17 cellular contexts compared by ENCODE assay signal in genomic region chr19:40088299-40089047, GRCh38. TPM values are rescaled to one million over a fixed set of nuclear protein-coding genes. Genes with fewer than 3 reads are reported as not detected.
DNase-seq lines count a peak whose midpoint lies in the region; ATAC-seq and TF ChIP-seq lines count a peak whose summit lies in the region.
"Had no signal": no experiment of that assay in that cellular context is flagged by ENCODE, and none has a peak within 500 bp of the region (broad histone marks: within the 10 kb centered on the region; RNA-seq: fewer than 3 reads in every experiment).

No MANE protein-coding gene starts in this region.

- H3K27me3 ChIP-seq in CD4-positive, alpha-beta T cell (ENCODE audit: control insufficient read depth, insufficient read depth, low read length) = no peaks in the 10 kb centered on the region
- H3K27me3 ChIP-seq in GM23338 (ENCODE audit: insufficient read depth) = no peaks in the 10 kb centered on the region
- H3K27me3 ChIP-seq: BE2C, sigmoid colon had no signal

- H3F3A ChIP-seq in GM23338 (replicated peaks; ENCODE audit: low read depth) = no peaks in the 10 kb centered on the region

- H3K4me2 ChIP-seq in GM23338 = 0 out of 2 replicates have a peak overlapping the region, but pooled peaks have one; percentile 78

- POLR2A ChIA-PET in CD4-positive, alpha-beta T cell (lab: Charles Lee) = no interaction called here
- POLR2A ChIA-PET in naive thymus-derived CD8-positive, alpha-beta T cell (lab: Charles Lee) = no interaction called here

- H4K20me1 ChIP-seq in GM23338 (replicated peaks; ENCODE audit: insufficient read depth) = no peaks in the 10 kb centered on the region

- CTCF ChIA-PET in CD4-positive, alpha-beta T cell (lab: Charles Lee) = no interaction called here

- DNase-seq in CD4-positive, alpha-beta T cell = no peak
- DNase-seq in GM23338 (ENCODE audit: low spot score) (no peak), SK-N-DZ (ENCODE audit: low spot score) (no peak), NCI-H146 treated with DMSO at 0.1 percent for 48 hours (lab: John Stamatoyannopoulos, UW; ENCODE audit: unreplicated experiment) (no peak), left lobe of liver (ENCODE audit: low spot score) (no peak)
- no peak for DNase-seq in activated T-helper 2 cell treated with anti-CD3 and anti-CD28 coated beads, Interferon-gamma antibody, Interleukin-2, Interleukin-4, amounts not matched to agents 10 μg/mL and 5 μg/mL and 100 μg/mL, durations not matched to agents 14 hours and 24 hours and 36 hours (ENCODE audit: low spot score)
- no peak for DNase-seq in naive thymus-derived CD8-positive, alpha-beta T cell
- DNase-seq: BE2C; DMS79; effector CD4-positive, alpha-beta T cell; kidney; NCI-H1092; sigmoid colon; SK-N-SH had no signal

- intact Hi-C loops in CD4-positive, alpha-beta T cell (cut with DNase I, micrococcal nuclease) = no loop called here
- intact Hi-C loops in activated T-helper 2 cell treated with anti-CD3 and anti-CD28 coated beads, Interferon-gamma antibody, Interleukin-2, Interleukin-4, amounts not matched to agents 10 μg/mL and 5 μg/mL and 100 μg/mL, durations not matched to agents 14 hours and 24 hours and 36 hours (cut with micrococcal nuclease) = no loop called here

- peak overlapping the region; percentile 99 for H3K27ac Mint-ChIP-seq in CD4-positive, alpha-beta T cell
- no peak overlapping the region for H3K27ac Mint-ChIP-seq in GM23338
- no peak overlapping the region for H3K27ac Mint-ChIP-seq in activated T-helper 2 cell treated with anti-CD3 and anti-CD28 coated beads, Interferon-gamma antibody, Interleukin-2, Interleukin-4, amounts not matched to agents 10 μg/mL and 5 μg/mL and 100 μg/mL, durations not matched to agents 14 hours and 24 hours and 36 hours
- peak overlapping the region in 8 of 10 donors; percentile 28 to 100 (median 88) for H3K27ac Mint-ChIP-seq in naive thymus-derived CD8-positive, alpha-beta T cell

- H3K79me2 ChIP-seq in GM23338 (replicated peaks; ENCODE audit: insufficient read depth) = peaks cover 42% of the 10 kb centered on the region

- peaks cover 14% of the 10 kb centered on the region for H3K4me1 ChIP-seq in GM23338 (ENCODE audit: insufficient read depth)
- H3K4me1 ChIP-seq: BE2C had no signal

- peaks cover 49% of the 10 kb centered on the region for H3K36me3 Mint-ChIP-seq in CD4-positive, alpha-beta T cell (ENCODE audit: low read depth)
- H3K36me3 Mint-ChIP-seq in GM23338 (ENCODE audit: low read depth) = peaks cover 14% of the 10 kb centered on the region; the same call in 2 of the 3 replicates
- peaks cover 42% of the 10 kb centered on the region for H3K36me3 Mint-ChIP-seq in activated T-helper 2 cell treated with anti-CD3 and anti-CD28 coated beads, Interferon-gamma antibody, Interleukin-2, Interleukin-4, amounts not matched to agents 10 μg/mL and 5 μg/mL and 100 μg/mL, durations not matched to agents 14 hours and 24 hours and 36 hours (ENCODE audit: low read depth)
- H3K36me3 Mint-ChIP-seq in naive thymus-derived CD8-positive, alpha-beta T cell = peaks cover 7 to 27% (median 22%) of the 10 kb centered on the region in 3 donors

- H3K9me2 ChIP-seq in GM23338 (ENCODE audit: insufficient read depth) = no peaks in the 10 kb centered on the region
- H3K9me2 ChIP-seq: SK-N-SH had no signal

- peaks cover 47% of the 10 kb centered on the region for H3K4me1 Mint-ChIP-seq in CD4-positive, alpha-beta T cell (ENCODE audit: low read depth)
- peaks cover 15% of the 10 kb centered on the region for H3K4me1 Mint-ChIP-seq in GM23338
- H3K4me1 Mint-ChIP-seq in activated T-helper 2 cell treated with anti-CD3 and anti-CD28 coated beads, Interferon-gamma antibody, Interleukin-2, Interleukin-4, amounts not matched to agents 10 μg/mL and 5 μg/mL and 100 μg/mL, durations not matched to agents 14 hours and 24 hours and 36 hours (ENCODE audit: low read depth) = peaks cover 23% of the 10 kb centered on the region
- peaks cover 26 to 51% (median 47%) of the 10 kb centered on the region in 4 donors for H3K4me1 Mint-ChIP-seq in naive thymus-derived CD8-positive, alpha-beta T cell

- no peaks in the 10 kb centered on the region for H3K9me3 ChIP-seq in CD4-positive, alpha-beta T cell (ENCODE audit: control insufficient read depth, low read length)
- H3K9me3 ChIP-seq: BE2C, sigmoid colon, SK-N-SH, thoracic aorta had no signal

- H3K27me3 Mint-ChIP-seq in CD4-positive, alpha-beta T cell = no peaks in the 10 kb centered on the region
- H3K27me3 Mint-ChIP-seq in GM23338 (ENCODE audit: insufficient read depth, low read depth, poor library complexity) = peaks cover 6% of the 10 kb centered on the region
- peaks cover 6% of the 10 kb centered on the region for H3K27me3 Mint-ChIP-seq in activated T-helper 2 cell treated with anti-CD3 and anti-CD28 coated beads, Interferon-gamma antibody, Interleukin-2, Interleukin-4, amounts not matched to agents 10 μg/mL and 5 μg/mL and 100 μg/mL, durations not matched to agents 14 hours and 24 hours and 36 hours (ENCODE audit: low read depth)
- no peaks in the 10 kb centered on the region for H3K27me3 Mint-ChIP-seq in naive thymus-derived CD8-positive, alpha-beta T cell

- no peak for ATAC-seq in CD4-positive, alpha-beta T cell (ENCODE audit: poor library complexity)
- ATAC-seq in GM23338 (no peak), left lobe of liver (no peak)
- no peak for ATAC-seq in naive thymus-derived CD8-positive, alpha-beta T cell
- ATAC-seq: K562, Panc1 had no signal

- no peaks in the 10 kb centered on the region for H3K9me3 Mint-ChIP-seq in CD4-positive, alpha-beta T cell
- no peaks in the 10 kb centered on the region for H3K9me3 Mint-ChIP-seq in GM23338
- peaks cover 16% of the 10 kb centered on the region for H3K9me3 Mint-ChIP-seq in activated T-helper 2 cell treated with anti-CD3 and anti-CD28 coated beads, Interferon-gamma antibody, Interleukin-2, Interleukin-4, amounts not matched to agents 10 μg/mL and 5 μg/mL and 100 μg/mL, durations not matched to agents 14 hours and 24 hours and 36 hours
- H3K9me3 Mint-ChIP-seq in naive thymus-derived CD8-positive, alpha-beta T cell = peaks cover 0 to 9% (median 0%) of the 10 kb centered on the region in 9 donors

- H3K4me3 Mint-ChIP-seq in CD4-positive, alpha-beta T cell = peak overlapping the region; percentile 100
- 0 out of 3 replicates have a peak overlapping the region, but pooled peaks have one; percentile 6 for H3K4me3 Mint-ChIP-seq in GM23338
- peak overlapping the region; percentile 47 for H3K4me3 Mint-ChIP-seq in activated T-helper 2 cell treated with anti-CD3 and anti-CD28 coated beads, Interferon-gamma antibody, Interleukin-2, Interleukin-4, amounts not matched to agents 10 μg/mL and 5 μg/mL and 100 μg/mL, durations not matched to agents 14 hours and 24 hours and 36 hours (ENCODE audit: low read depth)
- H3K4me3 Mint-ChIP-seq in naive thymus-derived CD8-positive, alpha-beta T cell = peak overlapping the region; percentile 36 to 100 (median 99)

- H3K4me3 ChIP-seq in GM23338 = 0 out of 2 replicates have a peak overlapping the region, but pooled peaks have one; percentile 92
- H3K4me3 ChIP-seq: sigmoid colon had no signal

- no peak overlapping the region for H2AFZ ChIP-seq in GM23338

- H3K27ac ChIP-seq in CD4-positive, alpha-beta T cell (ENCODE audit: low read depth, low read length) = no peak overlapping the region
- H3K27ac ChIP-seq in GM23338 (ENCODE audit: low read depth) = no peak overlapping the region
- H3K27ac ChIP-seq: thoracic aorta had no signal

- no peak for TF ChIP-seq CTCF in CD4-positive, alpha-beta T cell (IDR thresholded peaks at IDR 0.05)
- no peak for TF ChIP-seq CTCF in GM23338 (conservative IDR thresholded peaks at IDR 0.05; ENCODE audit: low read depth in 2 of 2)

- no peaks in the 10 kb centered on the region for H3K36me3 ChIP-seq in GM23338 (ENCODE audit: insufficient read depth)
- H3K36me3 ChIP-seq: BE2C had no signal

TF ChIP-seq in GM23338, 12 proteins besides CTCF, POLR2A, EP300 and RAD21:
- TF ChIP-seq CREB1 (CRISPR knock-in tag; IDR thresholded peaks at IDR 0.05; ENCODE audit: low read depth) (no peak), JUNB (IDR thresholded peaks at IDR 0.05; ENCODE audit: unreplicated experiment) (no peak), POLR2AphosphoS5 (IDR thresholded peaks at IDR 0.05; ENCODE audit: low read depth) (no peak)
TF ChIP-seq in GM23338: peak in this region for 0.

RNA-seq across cellular contexts. Expression of gene ZNF780A, which starts 2.3 kb away (rescaled TPM):
- 10 to 100 TPM in 1 of 2 experiments, 1 to 10 TPM in 1; 9.7 to 10.6 TPM for total RNA-seq in CD4-positive, alpha-beta T cell
- 15.0 and 23.6 TPM in 2 replicates for total RNA-seq in GM23338 (2014; rRNA removed; shearing (Covaris generic))
- polyA plus RNA-seq in GM23338 (2016; fragmentation: Nextera tagmentation; extraction: Ambion mirVana) = 11.8 and 12.3 TPM in 2 replicates
- 19.9 and 21.3 TPM in 2 replicates for total RNA-seq in activated T-helper 2 cell treated with anti-CD3 and anti-CD28 coated beads, Interferon-gamma antibody, Interleukin-2, Interleukin-4, amounts not matched to agents 10 μg/mL and 5 μg/mL and 100 μg/mL, durations not matched to agents 14 hours and 24 hours and 36 hours
- 10 to 100 TPM; 33.7 to 35.1 TPM for total RNA-seq in naive thymus-derived CD8-positive, alpha-beta T cell
- 10 to 100 TPM; 22.8 to 28.3 (median 26.9) TPM for polyA plus RNA-seq in naive thymus-derived CD8-positive, alpha-beta T cell
- 22.4 and 23.9 TPM in 2 replicates for polyA plus RNA-seq in SK-N-DZ (2014; cell fraction: cytosol; rRNA removed)
- 8.8 and 13.8 TPM in 2 replicates for polyA plus RNA-seq in SK-N-DZ (2014; cell fraction: nucleus; rRNA removed)
- total RNA-seq in left lobe of liver = 15.9 TPM

RNA-seq across cellular contexts. Expression of gene ZNF780B, which starts 32.4 kb away (rescaled TPM):
- 10 to 100 TPM; 11.8 to 12.0 TPM for total RNA-seq in CD4-positive, alpha-beta T cell
- 11.0 and 11.2 TPM in 2 replicates for total RNA-seq in GM23338 (2014; rRNA removed; shearing (Covaris generic))
- polyA plus RNA-seq in GM23338 (2016; fragmentation: Nextera tagmentation; extraction: Ambion mirVana) = 3.8 and 4.9 TPM in 2 replicates
- total RNA-seq in activated T-helper 2 cell treated with anti-CD3 and anti-CD28 coated beads, Interferon-gamma antibody, Interleukin-2, Interleukin-4, amounts not matched to agents 10 μg/mL and 5 μg/mL and 100 μg/mL, durations not matched to agents 14 hours and 24 hours and 36 hours = 19.5 and 20.5 TPM in 2 replicates
- 10 to 100 TPM; 61.5 to 70.8 TPM for total RNA-seq in naive thymus-derived CD8-positive, alpha-beta T cell
- 10 to 100 TPM; 13.3 to 18.4 (median 15.4) TPM for polyA plus RNA-seq in naive thymus-derived CD8-positive, alpha-beta T cell
- polyA plus RNA-seq in SK-N-DZ (2014; cell fraction: cytosol; rRNA removed) = 10.8 and 31.1 TPM in 2 replicates
- 25.6 and 30.7 TPM in 2 replicates for polyA plus RNA-seq in SK-N-DZ (2014; cell fraction: nucleus; rRNA removed)
- total RNA-seq in left lobe of liver = 7.0 TPM

Comparison
In these comparisons a context has a peak if more than half of its experiments do, and no peak if none do; other contexts are left out.
1. H3K27ac Mint-ChIP-seq: peak in CD4-positive, alpha-beta T cell (single experiment) and naive thymus-derived CD8-positive, alpha-beta T cell (8 of 10); none in GM23338 (single experiment) and activated T-helper 2 cell treated with anti-CD3 and anti-CD28 coated beads, Interferon-gamma antibody, Interleukin-2, Interleukin-4, amounts not matched to agents 10 μg/mL and 5 μg/mL and 100 μg/mL, durations not matched to agents 14 hours and 24 hours and 36 hours (single experiment).
2. H3K4me3 Mint-ChIP-seq: peak in every context shown above with its lines; median percentile 100 in CD4-positive, alpha-beta T cell; 99 in naive thymus-derived CD8-positive, alpha-beta T cell; 47 in activated T-helper 2 cell treated with anti-CD3 and anti-CD28 coated beads, Interferon-gamma antibody, Interleukin-2, Interleukin-4, amounts not matched to agents 10 μg/mL and 5 μg/mL and 100 μg/mL, durations not matched to agents 14 hours and 24 hours and 36 hours; 6 in GM23338.